In the genomic region with DNA sequence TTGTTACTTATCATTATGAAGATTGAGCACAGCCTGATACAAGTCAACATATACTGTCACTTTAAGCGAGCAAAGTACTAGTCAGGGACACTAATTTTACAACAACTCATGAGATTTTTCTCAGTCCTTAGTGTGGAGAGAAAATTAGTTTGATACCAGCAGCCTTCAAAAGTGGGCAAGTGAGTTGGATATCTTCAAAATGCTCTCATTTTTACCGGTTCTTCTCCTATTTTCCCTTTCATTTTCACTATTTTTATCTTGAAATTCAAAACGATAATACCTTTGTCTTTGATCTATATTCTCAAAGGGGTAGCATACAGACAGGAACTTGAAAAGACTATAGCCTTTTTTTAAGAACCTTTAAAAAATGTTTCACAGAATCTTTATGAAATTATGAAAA, we compare ENCODE assay signal across 20 cellular contexts. TPM values are rescaled to one million over a fixed set of nuclear protein-coding genes. Genes with fewer than 3 reads are reported as not detected.
DNase-seq lines count a peak whose midpoint lies in the region; FAIRE-seq and TF ChIP-seq lines count a peak whose summit lies in the region.
"Had no signal": no experiment of that assay in that cellular context is flagged by ENCODE, and none has a peak within 500 bp of the region (broad histone marks: within the 10 kb centered on the region; RNA-seq: fewer than 3 reads in every experiment).

No MANE protein-coding gene starts in this region.

- H2BK15ac ChIP-seq in H1 (ENCODE audit: low read length), result no peak overlapping the region

- no peak overlapping the region for H3K18ac ChIP-seq in H1 (ENCODE audit: extremely low read depth, low read length)

- no peak overlapping the region for H2BK20ac ChIP-seq in H1 (ENCODE audit: low read length)

- 84% methylated on average over 3 of the region's 3 CpGs; no CpG with 5 or more reads in 1 of the 2 experiments for WGBS in H1 (ENCODE audit: extremely low coverage in 1 of 2, insufficient coverage in 1 of 2, insufficient read length in 1 of 2, insufficient replicate concordance in 2 of 2, low coverage in 1 of 2, low lambda C conversion rate in 2 of 2, missing lambda C conversion rate in 1 of 2), 2 experiments
- WGBS in adrenal gland, 4 donors, result 80 to 83% (median 81%) methylated on average over 3 of the region's 3 CpGs

- TF ChIP-seq RAD21 in H1 (IDR thresholded peaks at IDR 0.05 in 1 of 2, conservative IDR thresholded peaks at IDR 0.05 in 1 of 2; ENCODE audit: low read depth in 2 of 2, low read length in 2 of 2), result no peak

- H2BK5ac ChIP-seq in H1 (ENCODE audit: low read depth, low read length), result no peak overlapping the region

- H3K36me3 Mint-ChIP-seq in activated T-cell treated with anti-CD3 and anti-CD28 coated beads, Interleukin-2, amount 50 U/mL, for 24 hours (ENCODE audit: low read depth), result peaks cover 61% of the 10 kb centered on the region
- peaks cover 22% of the 10 kb centered on the region for H3K36me3 Mint-ChIP-seq in T-helper 2 cell treated with Interferon-gamma antibody and Interleukin-4, amounts not matched to agents 5 μg/mL and 100 μg/mL, for 36 hours (ENCODE audit: low read depth)

- H3K36me3 ChIP-seq in H1 (ENCODE audit: control insufficient read depth in 2 of 4, insufficient read depth in 4 of 4, low read length in 3 of 4), result peaks cover 0 to 3% (median 0%) of the 10 kb centered on the region in 4 experiments; a peak in 3 of 8 replicates
- no peaks in the 10 kb centered on the region for H3K36me3 ChIP-seq in adrenal gland (replicated peaks in 1 of 2)
- H3K36me3 ChIP-seq: thyroid gland had no signal

- H3K9me3 ChIP-seq in H1 (ENCODE audit: insufficient read depth in 2 of 2, low read depth in 1 of 2, low read length in 1 of 2) (no peaks in the 10 kb centered on the region), adrenal gland (replicated peaks in 1 of 3) (no peaks in the 10 kb centered on the region)
- H3K9me3 ChIP-seq: BLaER1 treated with 17β-estradiol and CSF1 and Interleukin-3, amounts not matched to agents 10 nM and 100 nM; HAP-1; left ventricle myocardium inferior; thyroid gland had no signal

- TF ChIP-seq CTCF in H1 (IDR thresholded peaks at IDR 0.05; ENCODE audit: control extremely low read depth in 1 of 3, insufficient read depth in 1 of 3, low read depth in 1 of 3, low read length in 3 of 3), result no peak
- TF ChIP-seq CTCF in adrenal gland (IDR thresholded peaks at IDR 0.05), result no peak

- H3K14ac ChIP-seq in H1 (ENCODE audit: insufficient read length), result no peak overlapping the region

- CTCF ChIA-PET in H1 (lab: Charles Lee; ENCODE audit: partially characterized antibody), result interaction anchor here (4.6 kb wide), 1 partner anchor 20 kb away, joined by 28 read pairs; no protein-coding TSS in a partner anchor

- H3K4me1 ChIP-seq in H1 (replicated peaks in 1 of 4; ENCODE audit: control insufficient read depth in 3 of 4, insufficient read depth in 4 of 4, low read length in 3 of 4), result no peaks in the 10 kb centered on the region
- peaks cover 7 to 9% of the 10 kb centered on the region in 2 donors for H3K4me1 ChIP-seq in adrenal gland (replicated peaks in 1 of 2)
- H3K4me1 ChIP-seq: HAP-1 had no signal

- FAIRE-seq in GM18507 (lab: Jason Lieb, UNC) (peak; percentile 73), H1 (lab: Jason Lieb, UNC) (peak; percentile 55)

- no peak for DNase-seq in activated T-cell treated with anti-CD3 and anti-CD28 coated beads, Interleukin-2, amount 50 U/mL, for 24 hours
- DNase-seq in activated T-cell treated with anti-CD3 and anti-CD28 coated beads, Interleukin-2, amount 50 U/mL, for 48 hours, result no peak
- DNase-seq in GM18507 (ENCODE audit: extremely low spot score, insufficient read length, low read depth), result no peak
- no peak for DNase-seq in T-helper 2 cell treated with Interferon-gamma antibody and Interleukin-4, amounts not matched to agents 5 μg/mL and 100 μg/mL, for 36 hours (ENCODE audit: low spot score)
- DNase-seq in H1 (ENCODE audit: low read depth in 1 of 2, low spot score in 2 of 2), result no peak
- no peak for DNase-seq in NK-92 treated with Interleukin-12 subunit alpha and Interleukin-12 subunit beta, amount 100 ng/mL, for 24 hours (lab: John Stamatoyannopoulos, UW)
- no peak for DNase-seq in RKO (ENCODE audit: low spot score)
- no peak for DNase-seq in adrenal gland
- DNase-seq: anterior cingulate cortex; caudate nucleus; foreskin fibroblast; immature natural killer cell; Kasumi-1; left ventricle myocardium inferior; midbrain; NCI-H510A treated with DMSO at 0.1 percent for 48 hours; stimulated activated naive B cell treated with anti-CD40 and anti-IgM and Interleukin-4, amounts not matched to agents 10 μg/mL and 1 μg/mL and 100 μg/mL, for 72 hours; thyroid gland had no signal

- H3K27me3 ChIP-seq in H1 (replicated peaks in 1 of 4; ENCODE audit: control insufficient read depth in 3 of 4, extremely low read depth in 1 of 4, insufficient read depth in 3 of 4, low read length in 3 of 4), result no peaks in the 10 kb centered on the region
- H3K27me3 ChIP-seq in adrenal gland, result no peaks in the 10 kb centered on the region
- H3K27me3 ChIP-seq: BLaER1 treated with 17β-estradiol and CSF1 and Interleukin-3, amounts not matched to agents 10 nM and 100 nM; thyroid gland had no signal

- no peak overlapping the region for H3K23ac ChIP-seq in H1 (ENCODE audit: insufficient read length)

- H3K79me1 ChIP-seq in H1 (ENCODE audit: low read depth, low read length), result no peaks in the 10 kb centered on the region

- no peaks in the 10 kb centered on the region for H3K23me2 ChIP-seq in H1 (ENCODE audit: low read depth, low read length)

- intact Hi-C loops in adrenal gland (cut with DNase I), result no loop called here

- H3K4me3 ChIP-seq in H1 (ENCODE audit: extremely low read depth in 1 of 4, insufficient read depth in 2 of 4, low read depth in 3 of 4, low read length in 4 of 4) (no peak overlapping the region), adrenal gland (no peak overlapping the region)
- H3K4me3 ChIP-seq: BLaER1 treated with 17β-estradiol and CSF1 and Interleukin-3, amounts not matched to agents 10 nM and 100 nM; HAP-1; left ventricle myocardium inferior; thyroid gland had no signal

- peaks cover 0 to 2% of the 10 kb centered on the region in 2 experiments for H4K20me1 ChIP-seq in H1 (replicated peaks in 1 of 2; ENCODE audit: control insufficient read depth in 1 of 2, insufficient read depth in 2 of 2, low read length in 2 of 2)
- H4K20me1 ChIP-seq: BLaER1 treated with 17β-estradiol and CSF1 and Interleukin-3, amounts not matched to agents 10 nM and 100 nM had no signal

- H3K27ac ChIP-seq in H1 (ENCODE audit: low read depth, low read length) (no peak overlapping the region), adrenal gland (no peak overlapping the region)
- H3K27ac ChIP-seq: BLaER1 treated with 17β-estradiol and CSF1 and Interleukin-3, amounts not matched to agents 10 nM and 100 nM; left ventricle myocardium inferior; thyroid gland had no signal

- no peaks in the 10 kb centered on the region for H3K27me3 Mint-ChIP-seq in activated T-cell treated with anti-CD3 and anti-CD28 coated beads, Interleukin-2, amount 50 U/mL, for 24 hours
- H3K27me3 Mint-ChIP-seq in T-helper 2 cell treated with Interferon-gamma antibody and Interleukin-4, amounts not matched to agents 5 μg/mL and 100 μg/mL, for 36 hours (ENCODE audit: low read depth), result no peaks in the 10 kb centered on the region
- H3K27me3 Mint-ChIP-seq: stimulated activated naive B cell treated with anti-CD40 and anti-IgM and Interleukin-4, amounts not matched to agents 10 μg/mL and 1 μg/mL and 100 μg/mL, for 72 hours had no signal

- no peak overlapping the region for H4K91ac ChIP-seq in H1 (replicated peaks; ENCODE audit: insufficient read length, low read length)

- H2BK120ac ChIP-seq in H1 (replicated peaks; ENCODE audit: low read depth, low read length), result no peak overlapping the region

- no peak overlapping the region for H3K4ac ChIP-seq in H1 (replicated peaks; ENCODE audit: insufficient read length, low read depth, low read length)

- no peak overlapping the region for H4K8ac ChIP-seq in H1 (ENCODE audit: extremely low read depth, insufficient read depth, low read length)

- H3K56ac ChIP-seq in H1 (replicated peaks; ENCODE audit: insufficient read length, low read depth, low read length), result no peak overlapping the region

- H3K9me3 Mint-ChIP-seq in activated T-cell treated with anti-CD3 and anti-CD28 coated beads, Interleukin-2, amount 50 U/mL, for 24 hours, result no peaks in the 10 kb centered on the region
- no peaks in the 10 kb centered on the region for H3K9me3 Mint-ChIP-seq in T-helper 2 cell treated with Interferon-gamma antibody and Interleukin-4, amounts not matched to agents 5 μg/mL and 100 μg/mL, for 36 hours
- H3K9me3 Mint-ChIP-seq: immature natural killer cell had no signal

- H3K4me3 Mint-ChIP-seq in activated T-cell treated with anti-CD3 and anti-CD28 coated beads, Interleukin-2, amount 50 U/mL, for 24 hours, result peak overlapping the region; percentile 42
- peak overlapping the region; percentile 77 for H3K4me3 Mint-ChIP-seq in T-helper 2 cell treated with Interferon-gamma antibody and Interleukin-4, amounts not matched to agents 5 μg/mL and 100 μg/mL, for 36 hours
- H3K4me3 Mint-ChIP-seq: immature natural killer cell; stimulated activated naive B cell treated with anti-CD40 and anti-IgM and Interleukin-4, amounts not matched to agents 10 μg/mL and 1 μg/mL and 100 μg/mL, for 72 hours had no signal

- H3K27ac Mint-ChIP-seq in activated T-cell treated with anti-CD3 and anti-CD28 coated beads, Interleukin-2, amount 50 U/mL, for 24 hours, result peak overlapping the region; percentile 87
- H3K27ac Mint-ChIP-seq in T-helper 2 cell treated with Interferon-gamma antibody and Interleukin-4, amounts not matched to agents 5 μg/mL and 100 μg/mL, for 36 hours, result peak overlapping the region; percentile 87
- H3K27ac Mint-ChIP-seq: stimulated activated naive B cell treated with anti-CD40 and anti-IgM and Interleukin-4, amounts not matched to agents 10 μg/mL and 1 μg/mL and 100 μg/mL, for 72 hours had no signal

- H3K4me2 ChIP-seq in H1 (ENCODE audit: insufficient read depth in 1 of 2, low read depth in 2 of 2, low read length in 2 of 2), result no peak overlapping the region
- H3K4me2 ChIP-seq: BLaER1 treated with 17β-estradiol and CSF1 and Interleukin-3, amounts not matched to agents 10 nM and 100 nM had no signal

- no peak overlapping the region for H2BK12ac ChIP-seq in H1 (ENCODE audit: low read depth, low read length)

- H4K5ac ChIP-seq in H1 (ENCODE audit: insufficient read length, low read depth, low read length), result no peak overlapping the region

- H3K4me1 Mint-ChIP-seq in activated T-cell treated with anti-CD3 and anti-CD28 coated beads, Interleukin-2, amount 50 U/mL, for 24 hours (ENCODE audit: low read depth), result peaks cover 43% of the 10 kb centered on the region
- peaks cover 21% of the 10 kb centered on the region for H3K4me1 Mint-ChIP-seq in T-helper 2 cell treated with Interferon-gamma antibody and Interleukin-4, amounts not matched to agents 5 μg/mL and 100 μg/mL, for 36 hours (ENCODE audit: low read depth)
- H3K4me1 Mint-ChIP-seq: immature natural killer cell; stimulated activated naive B cell treated with anti-CD40 and anti-IgM and Interleukin-4, amounts not matched to agents 10 μg/mL and 1 μg/mL and 100 μg/mL, for 72 hours had no signal

- no peak overlapping the region for H3K9ac ChIP-seq in H1 (replicated peaks in 1 of 4; ENCODE audit: extremely low read depth in 1 of 4, low read depth in 3 of 4, low read length in 3 of 4)
- H3K9ac ChIP-seq: BLaER1 treated with 17β-estradiol and CSF1 and Interleukin-3, amounts not matched to agents 10 nM and 100 nM had no signal

- no peaks in the 10 kb centered on the region for H3K79me2 ChIP-seq in H1 (ENCODE audit: control insufficient read depth in 1 of 2, insufficient read depth in 2 of 2, low read length in 2 of 2)

- TF ChIP-seq POLR2A in H1 (IDR thresholded peaks at IDR 0.05; ENCODE audit: control extremely low read depth in 1 of 2, low read depth in 2 of 2, low read length in 2 of 2) (no peak), adrenal gland (IDR thresholded peaks at IDR 0.05) (no peak)

- no peak for TF ChIP-seq EP300 in H1 (IDR thresholded peaks at IDR 0.05; ENCODE audit: borderline replicate concordance in 1 of 2, low read depth in 2 of 2, low read length in 2 of 2)

- no peak overlapping the region for H2AK5ac ChIP-seq in H1 (ENCODE audit: low read depth, low read length)

- H2AFZ ChIP-seq in H1 (ENCODE audit: low read length), result no peak overlapping the region

- POLR2A ChIA-PET in H1 (lab: Charles Lee; ENCODE audit: partially characterized antibody), result no interaction called here

RNA-seq across cellular contexts. Expression of gene UBXN4, which starts 52.0 kb away (rescaled TPM):
- 64.2 and 66.0 TPM in 2 replicates for total RNA-seq in H1 (2021; fragmentation: NEBNext Ultra II Directional; extraction: Animal tissue kit (Norgen Biotek cat#: 25700))
- polyA plus RNA-seq in H1 (2011; rRNA removed) (13.6 and 20.1 TPM in 2 replicates), adrenal gland (100 to 1,000 TPM in 1 of 3 donors, 10 to 100 TPM in 2; 51.5 to 145 (median 53.9) TPM)
- 29.8 TPM for polyA plus RNA-seq in H1 (2011; cell fraction: cytosol; rRNA removed)
- polyA plus RNA-seq in H1 (2011; cell fraction: nucleus; rRNA removed), result 20.7 TPM
- polyA plus RNA-seq in H1 (2012, experiment 1 of 2), result 34.5 to 48.3 TPM (median 35.8 TPM) in 4 replicates
- 3.0 TPM for polyA plus RNA-seq in H1 (2012, experiment 2 of 2)
- polyA plus RNA-seq in H1 (2013, experiment 1 of 2), result 56.1 TPM
- polyA plus RNA-seq in H1 (2013, experiment 2 of 2), result 56.4 TPM
- 24.5 and 54.0 TPM in 2 replicates for polyA minus RNA-seq in H1 (2011; rRNA and poly(A)+ RNA removed)
- 43.7 TPM for polyA minus RNA-seq in H1 (2011; cell fraction: cytosol; rRNA and poly(A)+ RNA removed)
- polyA minus RNA-seq in H1 (2011; cell fraction: nucleus; rRNA and poly(A)+ RNA removed), result 66.6 TPM
- 100 to 1,000 TPM in 4 of 8 donors, 10 to 100 TPM in 4; 50.0 to 115 (median 96.3) TPM for total RNA-seq in adrenal gland
